1 cellular context compared by ENCODE assay signal in genomic region chrX:131565909-131566308, GRCh38.
TF ChIP-seq lines count a peak whose summit lies in the region.

No MANE protein-coding gene starts in this region.

TF ChIP-seq in K562, 482 proteins besides CTCF, POLR2A, EP300 and RAD21 (continued from another document and continues in another):
- TF ChIP-seq RBM34 (IDR thresholded peaks at IDR 0.05; ENCODE audit: borderline replicate concordance, insufficient read depth, low read length) (no peak), KHSRP (IDR thresholded peaks at IDR 0.05) (no peak), LEF1 (IDR thresholded peaks at IDR 0.05) (peak; percentile 51; the same call in 1 of the 2 replicates), CC2D1A (IDR thresholded peaks at IDR 0.05) (peak; percentile 55; the same call in 1 of the 2 replicates), PHB (CRISPR knock-in tag; IDR thresholded peaks at IDR 0.05) (no peak), SREBF1 (IDR thresholded peaks at IDR 0.05; ENCODE audit: borderline replicate concordance, low read depth, low read length) (no peak), FOXJ2 (tag; IDR thresholded peaks at IDR 0.05) (peak; percentile 83), REST (CRISPR knock-in tag; IDR thresholded peaks at IDR 0.05; ENCODE audit: low read depth) (no peak), CREM (IDR thresholded peaks at IDR 0.05; ENCODE audit: low read depth) (peak; percentile 64; the same call in 1 of the 2 replicates), TAF9B (IDR thresholded peaks at IDR 0.05; ENCODE audit: partially characterized antibody) (no peak), HDAC2 (IDR thresholded peaks at IDR 0.05) (peak; percentile 52; the same call in 1 of the 2 replicates), THRAP3 (IDR thresholded peaks at IDR 0.05; ENCODE audit: borderline replicate concordance) (no peak), FOSL1 (tag; conservative IDR thresholded peaks at IDR 0.05) (peak; percentile 97), ZNF24 (IDR thresholded peaks at IDR 0.05) (no peak), DNMT1 (IDR thresholded peaks at IDR 0.05) (no peak), ZNF668 (CRISPR knock-in tag; IDR thresholded peaks at IDR 0.05) (no peak), GTF2F1 (IDR thresholded peaks at IDR 0.05; ENCODE audit: low read depth, low read length) (no peak), ILF3 (IDR thresholded peaks at IDR 0.05; ENCODE audit: borderline replicate concordance) (0 out of 2 replicates have a peak, but pooled peaks have one; percentile 21), MTA3 (IDR thresholded peaks at IDR 0.05; ENCODE audit: borderline replicate concordance) (no peak), TEAD4 (IDR thresholded peaks at IDR 0.05; ENCODE audit: low read length) (peak; percentile 95), TEAD4 (CRISPR knock-in tag; IDR thresholded peaks at IDR 0.05; ENCODE audit: borderline replicate concordance) (no peak), NCOR1 (IDR thresholded peaks at IDR 0.05) (peak; percentile 81), MTA1 (IDR thresholded peaks at IDR 0.05; ENCODE audit: borderline replicate concordance) (peak; percentile 66; the same call in 1 of the 2 replicates), ZMIZ1 (IDR thresholded peaks at IDR 0.05; ENCODE audit: low read depth in 2 of 2, low read length in 2 of 2) (peak in 1 of 2 experiments; percentile 74; a peak in 1 of 4 replicates), NFXL1 (CRISPR knock-in tag; IDR thresholded peaks at IDR 0.05) (no peak), TFAM (CRISPR knock-in tag; conservative IDR thresholded peaks at IDR 0.05) (no peak), ZNF507 (tag; conservative IDR thresholded peaks at IDR 0.05) (no peak), ZNF780A (CRISPR knock-in tag; IDR thresholded peaks at IDR 0.05) (no peak), ARID3A (IDR thresholded peaks at IDR 0.05; ENCODE audit: borderline replicate concordance, low read depth, low read length) (peak; percentile 37; the same call in 1 of the 2 replicates), ZEB2 (IDR thresholded peaks at IDR 0.05) (peak; percentile 91), TCFL5 (CRISPR knock-in tag; conservative IDR thresholded peaks at IDR 0.05) (no peak), PHF8 (IDR thresholded peaks at IDR 0.05; ENCODE audit: borderline replicate concordance, low read length) (no peak), NCOA1 (IDR thresholded peaks at IDR 0.05; ENCODE audit: low read depth) (peak; percentile 73; the same call in 1 of the 2 replicates), CEBPB (tag; IDR thresholded peaks at IDR 0.05) (peak; percentile 68), CCNT2 (IDR thresholded peaks at IDR 0.05; ENCODE audit: borderline replicate concordance, extremely low read depth, insufficient read length, low read depth, low read length) (peak; percentile 74), ARID3B (CRISPR knock-in tag; IDR thresholded peaks at IDR 0.05; ENCODE audit: borderline replicate concordance) (no peak), SRF (CRISPR knock-in tag; IDR thresholded peaks at IDR 0.05) (peak in 1 of 2 experiments; percentile 89; a peak in 2 of 4 replicates), HNRNPLL (IDR thresholded peaks at IDR 0.05; ENCODE audit: low read depth, low read length, poor library complexity, severe bottlenecking) (no peak), JUND (IDR thresholded peaks at IDR 0.05; ENCODE audit: borderline replicate concordance, low read depth, low read length) (peak; percentile 89; the same call in 1 of the 2 replicates), JUND (tag; IDR thresholded peaks at IDR 0.05; ENCODE audit: borderline replicate concordance, low read depth, low read length) (peak; percentile 84; the same call in 2 of the 3 replicates), ZNF212 (CRISPR knock-in tag; IDR thresholded peaks at IDR 0.05) (no peak), KDM1A (IDR thresholded peaks at IDR 0.05) (peak; percentile 68; a peak in 3 of 4 replicates), SMARCE1 (IDR thresholded peaks at IDR 0.05) (peak; percentile 97), ZNF764 (CRISPR knock-in tag; IDR thresholded peaks at IDR 0.05; ENCODE audit: low read depth) (no peak), ZNF695 (CRISPR knock-in tag; IDR thresholded peaks at IDR 0.05) (no peak), DPF2 (IDR thresholded peaks at IDR 0.05) (peak; percentile 93)
- TF ChIP-seq, protein P1, sequence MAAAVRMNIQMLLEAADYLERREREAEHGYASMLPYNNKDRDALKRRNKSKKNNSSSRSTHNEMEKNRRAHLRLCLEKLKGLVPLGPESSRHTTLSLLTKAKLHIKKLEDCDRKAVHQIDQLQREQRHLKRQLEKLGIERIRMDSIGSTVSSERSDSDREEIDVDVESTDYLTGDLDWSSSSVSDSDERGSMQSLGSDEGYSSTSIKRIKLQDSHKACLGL (CRISPR knock-in tag; IDR thresholded peaks at IDR 0.05; ENCODE audit: borderline replicate concordance, poor library complexity, severe bottlenecking) = no peak
- TF ChIP-seq, protein P2, sequence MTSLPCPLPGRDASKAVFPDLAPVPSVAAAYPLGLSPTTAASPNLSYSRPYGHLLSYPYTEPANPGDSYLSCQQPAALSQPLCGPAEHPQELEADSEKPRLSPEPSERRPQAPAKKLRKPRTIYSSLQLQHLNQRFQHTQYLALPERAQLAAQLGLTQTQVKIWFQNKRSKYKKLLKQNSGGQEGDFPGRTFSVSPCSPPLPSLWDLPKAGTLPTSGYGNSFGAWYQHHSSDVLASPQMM (CRISPR knock-in tag; IDR thresholded peaks at IDR 0.05) = no peak
- TF ChIP-seq, protein P3, sequence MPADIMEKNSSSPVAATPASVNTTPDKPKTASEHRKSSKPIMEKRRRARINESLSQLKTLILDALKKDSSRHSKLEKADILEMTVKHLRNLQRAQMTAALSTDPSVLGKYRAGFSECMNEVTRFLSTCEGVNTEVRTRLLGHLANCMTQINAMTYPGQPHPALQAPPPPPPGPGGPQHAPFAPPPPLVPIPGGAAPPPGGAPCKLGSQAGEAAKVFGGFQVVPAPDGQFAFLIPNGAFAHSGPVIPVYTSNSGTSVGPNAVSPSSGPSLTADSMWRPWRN (IDR thresholded peaks at IDR 0.05; ENCODE audit: low read depth) = 0 out of 2 replicates have a peak, but pooled peaks have one; percentile 28
- TF ChIP-seq, protein P4, sequence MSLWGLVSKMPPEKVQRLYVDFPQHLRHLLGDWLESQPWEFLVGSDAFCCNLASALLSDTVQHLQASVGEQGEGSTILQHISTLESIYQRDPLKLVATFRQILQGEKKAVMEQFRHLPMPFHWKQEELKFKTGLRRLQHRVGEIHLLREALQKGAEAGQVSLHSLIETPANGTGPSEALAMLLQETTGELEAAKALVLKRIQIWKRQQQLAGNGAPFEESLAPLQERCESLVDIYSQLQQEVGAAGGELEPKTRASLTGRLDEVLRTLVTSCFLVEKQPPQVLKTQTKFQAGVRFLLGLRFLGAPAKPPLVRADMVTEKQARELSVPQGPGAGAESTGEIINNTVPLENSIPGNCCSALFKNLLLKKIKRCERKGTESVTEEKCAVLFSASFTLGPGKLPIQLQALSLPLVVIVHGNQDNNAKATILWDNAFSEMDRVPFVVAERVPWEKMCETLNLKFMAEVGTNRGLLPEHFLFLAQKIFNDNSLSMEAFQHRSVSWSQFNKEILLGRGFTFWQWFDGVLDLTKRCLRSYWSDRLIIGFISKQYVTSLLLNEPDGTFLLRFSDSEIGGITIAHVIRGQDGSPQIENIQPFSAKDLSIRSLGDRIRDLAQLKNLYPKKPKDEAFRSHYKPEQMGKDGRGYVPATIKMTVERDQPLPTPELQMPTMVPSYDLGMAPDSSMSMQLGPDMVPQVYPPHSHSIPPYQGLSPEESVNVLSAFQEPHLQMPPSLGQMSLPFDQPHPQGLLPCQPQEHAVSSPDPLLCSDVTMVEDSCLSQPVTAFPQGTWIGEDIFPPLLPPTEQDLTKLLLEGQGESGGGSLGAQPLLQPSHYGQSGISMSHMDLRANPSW (CRISPR knock-in tag; IDR thresholded peaks at IDR 0.05) = no peak
- TF ChIP-seq, protein P5, sequence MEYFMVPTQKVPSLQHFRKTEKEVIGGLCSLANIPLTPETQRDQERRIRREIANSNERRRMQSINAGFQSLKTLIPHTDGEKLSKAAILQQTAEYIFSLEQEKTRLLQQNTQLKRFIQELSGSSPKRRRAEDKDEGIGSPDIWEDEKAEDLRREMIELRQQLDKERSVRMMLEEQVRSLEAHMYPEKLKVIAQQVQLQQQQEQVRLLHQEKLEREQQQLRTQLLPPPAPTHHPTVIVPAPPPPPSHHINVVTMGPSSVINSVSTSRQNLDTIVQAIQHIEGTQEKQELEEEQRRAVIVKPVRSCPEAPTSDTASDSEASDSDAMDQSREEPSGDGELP (CRISPR knock-in tag; IDR thresholded peaks at IDR 0.05; ENCODE audit: borderline replicate concordance) = no peak
